In genomic region chr13:18949970-18950369, GRCh38 we compare ENCODE assay signal across 17 cellular contexts.
A peak's percentile ranks its signal among the peaks of the same experiment; 100 is the strongest.
DNase-seq lines count a peak whose midpoint lies in the region; ATAC-seq and TF ChIP-seq lines count a peak whose summit lies in the region.
"Had no signal": no experiment of that assay in that cellular context is flagged by ENCODE, and none has a peak within 500 bp of the region (broad histone marks: within the 10 kb centered on the region; RNA-seq: fewer than 3 reads in every experiment).

No MANE protein-coding gene starts in this region.

- intact Hi-C loops in activated CD4-positive, alpha-beta T cell treated with anti-CD3 and anti-CD28 coated beads, Interleukin-2, amount 10 ng/mL, durations not matched to agents 24 days and 14 days (cut with micrococcal nuclease): no loop called here
- intact Hi-C loops in upper lobe of right lung (cut with DNase I): no loop called here

- no peaks in the 10 kb centered on the region for H3K79me1 ChIP-seq in mesendoderm (ENCODE audit: low read length)

- H3K79me2 ChIP-seq in mesendoderm (ENCODE audit: control insufficient read depth, insufficient read depth, low read length): no peaks in the 10 kb centered on the region

- H3K23ac ChIP-seq in mesendoderm (ENCODE audit: low read length): no peak overlapping the region

- in situ Hi-C loops in GM13977 (cut with MboI; ENCODE audit: low pct_unique_long_range_greater_than_20kb, low sequenced_read_pairs, unreplicated experiment): no loop called here

- H3K27me3 Mint-ChIP-seq in activated CD4-positive, alpha-beta T cell treated with anti-CD3 and anti-CD28 coated beads, Interleukin-2, amount 10 ng/mL, durations not matched to agents 24 days and 14 days: no peaks in the 10 kb centered on the region
- H3K27me3 Mint-ChIP-seq in activated CD8-positive, alpha-beta memory T cell treated with anti-CD3 and anti-CD28 coated beads, Interleukin-2, amount 10 ng/mL, durations not matched to agents 7 days and 5 days: no peaks in the 10 kb centered on the region
- H3K27me3 Mint-ChIP-seq: B cell had no signal

- H3K36me3 ChIP-seq in upper lobe of right lung: no peaks in the 10 kb centered on the region
- H3K36me3 ChIP-seq in mesendoderm (ENCODE audit: control insufficient read depth, insufficient read depth, low read length): no peaks in the 10 kb centered on the region
- H3K36me3 ChIP-seq: BLaER1 treated with 17β-estradiol and CSF1 and Interleukin-3, amounts not matched to agents 10 nM and 100 nM; HAP-1 had no signal

- no peak overlapping the region for H4K5ac ChIP-seq in mesendoderm (ENCODE audit: low read length)

- no peak overlapping the region for H3K56ac ChIP-seq in mesendoderm (ENCODE audit: low read length)

- no peak overlapping the region for H3K4me3 ChIP-seq in upper lobe of right lung
- H3K4me3 ChIP-seq in mesendoderm (ENCODE audit: low read length): no peak overlapping the region
- H3K4me3 ChIP-seq: BLaER1 treated with 17β-estradiol and CSF1 and Interleukin-3, amounts not matched to agents 10 nM and 100 nM; HAP-1 had no signal

- H3K27ac ChIP-seq in upper lobe of right lung (no peak overlapping the region), mesendoderm (ENCODE audit: low read depth, low read length) (no peak overlapping the region)
- H3K27ac ChIP-seq: 22Rv1; BLaER1 treated with 17β-estradiol and CSF1 and Interleukin-3, amounts not matched to agents 10 nM and 100 nM; HL-60 had no signal

- no peak overlapping the region for H3K4me3 Mint-ChIP-seq in activated CD4-positive, alpha-beta T cell treated with anti-CD3 and anti-CD28 coated beads, Interleukin-2, amount 10 ng/mL, durations not matched to agents 24 days and 14 days
- no peak overlapping the region for H3K4me3 Mint-ChIP-seq in activated CD8-positive, alpha-beta memory T cell treated with anti-CD3 and anti-CD28 coated beads, Interleukin-2, amount 10 ng/mL, durations not matched to agents 7 days and 5 days
- H3K4me3 Mint-ChIP-seq: B cell; CD8-positive, alpha-beta T cell had no signal

- H3K27me3 ChIP-seq in upper lobe of right lung: no peaks in the 10 kb centered on the region
- H3K27me3 ChIP-seq in mesendoderm (ENCODE audit: insufficient read depth, low read length, poor library complexity): no peaks in the 10 kb centered on the region
- H3K27me3 ChIP-seq: BLaER1 treated with 17β-estradiol and CSF1 and Interleukin-3, amounts not matched to agents 10 nM and 100 nM had no signal

- no peaks in the 10 kb centered on the region for H3K9me3 Mint-ChIP-seq in activated CD4-positive, alpha-beta T cell treated with anti-CD3 and anti-CD28 coated beads, Interleukin-2, amount 10 ng/mL, durations not matched to agents 24 days and 14 days
- H3K9me3 Mint-ChIP-seq in activated CD8-positive, alpha-beta memory T cell treated with anti-CD3 and anti-CD28 coated beads, Interleukin-2, amount 10 ng/mL, durations not matched to agents 7 days and 5 days (ENCODE audit: low read depth): peaks cover 3% of the 10 kb centered on the region
- H3K9me3 Mint-ChIP-seq: CD8-positive, alpha-beta T cell had no signal

- TF ChIP-seq CTCF in GM13977 (IDR thresholded peaks at IDR 0.05; ENCODE audit: extremely low read depth, insufficient read depth, missing control alignments): no peak
- TF ChIP-seq CTCF in upper lobe of right lung (IDR thresholded peaks at IDR 0.05): no peak

- H3K4me1 ChIP-seq in upper lobe of right lung (no peaks in the 10 kb centered on the region), mesendoderm (ENCODE audit: control insufficient read depth, low read depth, low read length) (no peaks in the 10 kb centered on the region)
- H3K4me1 ChIP-seq: BLaER1 treated with 17β-estradiol and CSF1 and Interleukin-3, amounts not matched to agents 10 nM and 100 nM; HAP-1 had no signal

- H3K4me2 ChIP-seq in mesendoderm (ENCODE audit: low read length): no peak overlapping the region
- H3K4me2 ChIP-seq: BLaER1 treated with 17β-estradiol and CSF1 and Interleukin-3, amounts not matched to agents 10 nM and 100 nM had no signal

- no peak overlapping the region for H3K4ac ChIP-seq in mesendoderm (ENCODE audit: low read depth, low read length)

- H3K18ac ChIP-seq in mesendoderm (ENCODE audit: low read length): no peak overlapping the region

- no peaks in the 10 kb centered on the region for H3K4me1 Mint-ChIP-seq in activated CD4-positive, alpha-beta T cell treated with anti-CD3 and anti-CD28 coated beads, Interleukin-2, amount 10 ng/mL, durations not matched to agents 24 days and 14 days
- H3K4me1 Mint-ChIP-seq in activated CD8-positive, alpha-beta memory T cell treated with anti-CD3 and anti-CD28 coated beads, Interleukin-2, amount 10 ng/mL, durations not matched to agents 7 days and 5 days: no peaks in the 10 kb centered on the region
- H3K4me1 Mint-ChIP-seq: B cell had no signal

- H4K8ac ChIP-seq in mesendoderm (ENCODE audit: low read depth, low read length): no peak overlapping the region

- peak; percentile 42 for DNase-seq in activated CD4-positive, alpha-beta T cell treated with anti-CD3 and anti-CD28 coated beads, Interleukin-2, amount 10 ng/mL, durations not matched to agents 24 days and 14 days
- DNase-seq in activated CD4-positive, alpha-beta T cell treated with anti-CD3 and anti-CD28 coated beads for 4 hours: no peak
- DNase-seq in GM13977 (ENCODE audit: low spot score): peak; percentile 13
- peak; percentile 3 for DNase-seq in iPS-NIHi11 (ENCODE audit: low spot score)
- peak; percentile 60 for DNase-seq in upper lobe of right lung
- DNase-seq in activated CD8-positive, alpha-beta memory T cell treated with anti-CD3 and anti-CD28 coated beads, Interleukin-2, amount 10 ng/mL, durations not matched to agents 7 days and 5 days: no peak
- DNase-seq in DMS53 treated with DMSO at 0.1 percent for 48 hours (lab: John Stamatoyannopoulos, UW; ENCODE audit: unreplicated experiment): no peak
- DNase-seq in mesendoderm: no peak
- DNase-seq: CD8-positive, alpha-beta T cell; COR-L47; DMS 273 treated with DMSO at 0.1 percent for 48 hours; DMS53 had no signal

- no peaks in the 10 kb centered on the region for H3K36me3 Mint-ChIP-seq in activated CD4-positive, alpha-beta T cell treated with anti-CD3 and anti-CD28 coated beads, Interleukin-2, amount 10 ng/mL, durations not matched to agents 24 days and 14 days (ENCODE audit: low read depth)
- no peaks in the 10 kb centered on the region for H3K36me3 Mint-ChIP-seq in activated CD8-positive, alpha-beta memory T cell treated with anti-CD3 and anti-CD28 coated beads, Interleukin-2, amount 10 ng/mL, durations not matched to agents 7 days and 5 days
- H3K36me3 Mint-ChIP-seq: CD8-positive, alpha-beta T cell had no signal

- H3K9me3 ChIP-seq in upper lobe of right lung: no peaks in the 10 kb centered on the region
- H3K9me3 ChIP-seq: BLaER1 treated with 17β-estradiol and CSF1 and Interleukin-3, amounts not matched to agents 10 nM and 100 nM; HAP-1 had no signal

- CTCF ChIA-PET in activated CD8-positive, alpha-beta memory T cell treated with anti-CD3 and anti-CD28 coated beads, Interleukin-2, amount 10 ng/mL, durations not matched to agents 7 days and 5 days (lab: Charles Lee): no interaction called here

- no peak overlapping the region for H2BK15ac ChIP-seq in mesendoderm (replicated peaks; ENCODE audit: low read depth)

- no CpG with 5 or more reads among the region's 7 CpGs for WGBS in mesendoderm (ENCODE audit: extremely low coverage, insufficient coverage, low lambda C conversion rate)

- H2AK5ac ChIP-seq in mesendoderm (ENCODE audit: low read length): no peak overlapping the region

- no peak for ATAC-seq in upper lobe of right lung
- no peak for ATAC-seq in activated CD8-positive, alpha-beta memory T cell treated with anti-CD3 and anti-CD28 coated beads, Interleukin-2, amount 10 ng/mL, durations not matched to agents 7 days and 5 days
- ATAC-seq: CD8-positive, alpha-beta T cell had no signal

- no peak overlapping the region for H2BK120ac ChIP-seq in mesendoderm (ENCODE audit: low read depth, low read length)

- H3K27ac Mint-ChIP-seq in activated CD4-positive, alpha-beta T cell treated with anti-CD3 and anti-CD28 coated beads, Interleukin-2, amount 10 ng/mL, durations not matched to agents 24 days and 14 days: no peak overlapping the region
- no peak overlapping the region for H3K27ac Mint-ChIP-seq in activated CD8-positive, alpha-beta memory T cell treated with anti-CD3 and anti-CD28 coated beads, Interleukin-2, amount 10 ng/mL, durations not matched to agents 7 days and 5 days
- H3K27ac Mint-ChIP-seq: B cell; CD8-positive, alpha-beta T cell had no signal

- no peak overlapping the region for H3K9ac ChIP-seq in mesendoderm (ENCODE audit: low read length)
- H3K9ac ChIP-seq: BLaER1 treated with 17β-estradiol and CSF1 and Interleukin-3, amounts not matched to agents 10 nM and 100 nM had no signal

- no peak overlapping the region for H2BK5ac ChIP-seq in mesendoderm (ENCODE audit: low read length)

Comparison
In these comparisons a context has a peak if more than half of its experiments do, and no peak if none do; other contexts are left out.
1. DNase-seq: peak in activated CD4-positive, alpha-beta T cell treated with anti-CD3 and anti-CD28 coated beads, Interleukin-2, amount 10 ng/mL, durations not matched to agents 24 days and 14 days (single experiment), GM13977 (single experiment), iPS-NIHi11 (single experiment) and upper lobe of right lung (single experiment); none in activated CD4-positive, alpha-beta T cell treated with anti-CD3 and anti-CD28 coated beads for 4 hours (0 of 2), activated CD8-positive, alpha-beta memory T cell treated with anti-CD3 and anti-CD28 coated beads, Interleukin-2, amount 10 ng/mL, durations not matched to agents 7 days and 5 days (single experiment), DMS53 treated with DMSO at 0.1 percent for 48 hours (single experiment) and mesendoderm (single experiment).